7 cellular contexts compared by ENCODE assay signal in the genomic region with DNA sequence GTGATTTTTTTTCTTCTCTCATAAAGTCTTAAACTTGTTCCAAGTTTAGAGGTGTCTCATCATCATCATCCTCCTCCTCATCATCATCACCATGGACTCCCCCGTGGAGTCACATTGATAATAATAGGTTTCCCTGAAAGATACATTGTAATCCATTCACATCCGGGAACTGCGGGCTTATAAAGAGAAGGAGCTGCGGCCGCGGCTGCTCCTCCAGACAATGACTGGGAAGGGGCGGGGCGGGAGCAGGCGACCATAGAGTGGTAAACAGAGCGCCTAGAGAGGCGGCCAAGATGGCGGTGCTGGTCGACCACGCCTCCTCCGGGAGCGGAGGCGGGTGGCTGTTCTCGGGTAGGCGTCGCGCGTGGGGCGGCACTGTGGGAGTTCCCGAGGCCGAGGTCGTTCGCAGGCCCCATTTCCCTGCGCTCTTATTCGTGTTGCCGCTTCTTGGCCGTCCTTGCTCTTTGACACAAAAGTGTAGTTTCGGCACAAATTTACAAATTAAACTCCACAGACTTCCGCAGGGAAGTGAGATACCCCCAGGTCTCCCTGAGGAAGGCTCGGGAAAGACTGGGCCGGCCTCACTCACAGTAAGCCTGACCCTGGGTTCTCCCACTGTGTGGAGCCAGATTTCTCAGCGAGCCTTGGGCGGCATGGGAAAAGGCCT. TPM values are rescaled to one million over a fixed set of nuclear protein-coding genes. Genes with fewer than 3 reads are reported as not detected.
DNase-seq lines count a peak whose midpoint lies in the region; ATAC-seq, FAIRE-seq and TF ChIP-seq lines count a peak whose summit lies in the region.

No MANE protein-coding gene starts in this region.

- TF ChIP-seq CTCF in WERI-Rb-1 (IDR thresholded peaks at IDR 0.05; ENCODE audit: low read depth, low read length), result no peak

- H3K9me3 Mint-ChIP-seq in central memory CD8-positive, alpha-beta T cell, result peaks cover 16% of the 10 kb centered on the region

- ATAC-seq in GM18519 (IDR thresholded peaks at IDR 0.05; ENCODE audit: low FRiP score, unreplicated experiment) (peak; percentile 66), HG03064 (IDR thresholded peaks at IDR 0.05; ENCODE audit: low read depth, unreplicated experiment) (peak; percentile 79)
- ATAC-seq in central memory CD8-positive, alpha-beta T cell (replicated peaks; ENCODE audit: extremely low read depth, poor library complexity, severe bottlenecking), result peak; percentile 48

- peak overlapping the region; percentile 95 for H3K4me3 ChIP-seq in WERI-Rb-1 (ENCODE audit: low read depth, low read length)
- peak overlapping the region in 1 of 2 donors; percentile 31 for H3K4me3 ChIP-seq in small intestine (ENCODE audit: low read depth in 1 of 2, low read length in 2 of 2)

- H3K27me3 Mint-ChIP-seq in central memory CD8-positive, alpha-beta T cell, result peaks cover 46% of the 10 kb centered on the region

- peaks cover 6% of the 10 kb centered on the region for H3K4me1 Mint-ChIP-seq in central memory CD8-positive, alpha-beta T cell

- peak overlapping the region; percentile 89 for H3K27ac ChIP-seq in WERI-Rb-1
- peak overlapping the region in 1 of 2 donors; percentile 83 for H3K27ac ChIP-seq in small intestine (ENCODE audit: low read depth in 1 of 2, low read length in 1 of 2)

- H3K36me3 Mint-ChIP-seq in central memory CD8-positive, alpha-beta T cell (ENCODE audit: insufficient read depth), result peaks cover 4% of the 10 kb centered on the region

- H3K4me1 ChIP-seq in small intestine (ENCODE audit: control insufficient read depth in 2 of 2, insufficient read depth in 1 of 2, low read depth in 1 of 2, low read length in 1 of 2), result peaks cover 0 to 3% of the 10 kb centered on the region in 2 donors

- peaks cover 2% of the 10 kb centered on the region; the same call in 1 of the 2 replicates for H3K36me3 ChIP-seq in WERI-Rb-1
- no peaks in the 10 kb centered on the region for H3K36me3 ChIP-seq in small intestine (ENCODE audit: control insufficient read depth in 2 of 2, insufficient read depth in 2 of 2, low read length in 2 of 2)

- H3K9me3 ChIP-seq in WERI-Rb-1 (ENCODE audit: severe bottlenecking), result peaks cover 3% of the 10 kb centered on the region
- H3K9me3 ChIP-seq in small intestine (ENCODE audit: control insufficient read depth, low read depth), result no peaks in the 10 kb centered on the region

- no peak for FAIRE-seq in small intestine (lab: Jason Lieb, UNC)

- H3K27me3 ChIP-seq in WERI-Rb-1 (ENCODE audit: insufficient read depth, low read depth, severe bottlenecking) (no peaks in the 10 kb centered on the region), small intestine (ENCODE audit: control insufficient read depth in 2 of 2, insufficient read depth in 2 of 2, low read length in 2 of 2) (no peaks in the 10 kb centered on the region)

- DNase-seq in NCI-H2171 (lab: John Stamatoyannopoulos, UW) (peak; percentile 96), WERI-Rb-1 (peak; percentile 99), inferior parietal cortex (ENCODE audit: extremely low spot score) (peak; percentile 96), small intestine (peak; percentile 89)
- peak; percentile 19 to 42 for DNase-seq in central memory CD8-positive, alpha-beta T cell (ENCODE audit: low spot score in 2 of 2)

- H3K27ac Mint-ChIP-seq in central memory CD8-positive, alpha-beta T cell (ENCODE audit: low read depth), result no peak overlapping the region

- H3K4me3 Mint-ChIP-seq in central memory CD8-positive, alpha-beta T cell, result peak overlapping the region; percentile 51

- WGBS in small intestine, 3 donors, result 3 to 7% (median 5%) methylated on average over 37 of the region's 37 CpGs

RNA-seq across cellular contexts. Expression of a gene that starts 1.8 kb away (rescaled TPM):
- polyA plus RNA-seq in small intestine, result 10 to 100 TPM in 1 of 3 donors, 1 to 10 TPM in 1, under 1 TPM in 1; 0.67 to 16.9 (median 6.2) TPM

Comparison
In these comparisons a context has a peak if more than half of its experiments do, and no peak if none do; other contexts are left out.
1. DNase-seq: peak in every context shown above with its lines; median percentile 99 in WERI-Rb-1; 96 in NCI-H2171; 96 in inferior parietal cortex; 89 in small intestine; 30 in central memory CD8-positive, alpha-beta T cell.